In the genomic region with DNA sequence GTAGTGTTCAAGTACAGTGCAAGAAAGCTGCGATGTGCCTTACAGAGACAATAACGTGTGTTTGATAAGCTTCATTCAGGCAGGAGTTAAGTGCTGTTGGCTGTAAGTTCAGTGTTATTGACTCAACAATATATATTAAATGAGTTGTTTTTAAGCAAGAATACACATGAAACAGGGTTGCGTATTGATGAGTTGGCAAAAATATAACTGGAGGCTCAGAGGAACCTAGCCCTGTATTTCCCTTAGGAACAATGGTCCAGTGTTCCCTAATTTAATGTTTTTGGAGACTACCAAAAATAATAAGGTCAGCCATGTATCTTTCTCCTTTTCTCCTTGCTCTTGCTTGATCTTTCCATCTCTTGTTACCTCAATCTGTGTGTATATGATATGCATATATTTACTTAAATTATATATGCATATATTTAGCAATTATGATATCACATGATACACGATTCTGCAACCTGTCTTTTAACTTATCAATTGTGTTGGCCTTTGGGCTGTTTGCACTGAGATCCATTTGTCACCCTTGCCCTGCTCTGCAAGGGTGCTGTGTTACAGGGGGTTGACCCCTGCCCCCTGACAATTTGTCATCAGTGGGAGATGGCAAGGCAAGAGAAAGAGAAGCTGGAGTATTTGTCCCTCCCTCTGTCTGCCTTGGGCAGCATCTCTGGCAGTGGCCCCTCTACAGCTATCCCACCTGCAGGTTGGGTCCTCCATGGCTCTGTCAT, we compare ENCODE assay signal across 20 cellular contexts.
"Had no signal": no experiment of that assay in that cellular context is flagged by ENCODE, and none has a peak within 500 bp of the region (broad histone marks: within the 10 kb centered on the region; RNA-seq: fewer than 3 reads in every experiment).

No MANE protein-coding gene starts in this region.

- H3K9me3 ChIP-seq: esophagus muscularis mucosa, gastrocnemius medialis, right atrium auricular region, suprapubic skin, thyroid gland, upper lobe of left lung had no signal

- H3K27me3 ChIP-seq: esophagus muscularis mucosa, gastrocnemius medialis, left lung, right atrium auricular region, suprapubic skin, thyroid gland, upper lobe of left lung, uterus had no signal

- H3K27ac ChIP-seq: epithelial cell of prostate, esophagus muscularis mucosa, left lung, right atrium auricular region, suprapubic skin, thyroid gland, upper lobe of left lung, uterus had no signal

- DNase-seq: effector memory CD8-positive, alpha-beta T cell; gastrocnemius medialis; islet precursor cell; left lung; mesendoderm; naive thymus-derived CD4-positive, alpha-beta T cell; posterior cingulate gyrus; small intestine; stimulated activated CD4-positive, alpha-beta T cell treated with anti-CD3 and anti-CD28 coated beads, Interleukin-4, amount 100 ng/mL, for 1 hour; stimulated activated CD8-positive, alpha-beta memory T cell treated with anti-CD3 and anti-CD28 coated beads, Interleukin-4, amount 100 ng/mL, for 48 hours; stimulated activated naive CD8-positive, alpha-beta T cell treated with anti-CD3 and anti-CD28 coated beads, Interleukin-15, Interleukin-2, amounts not matched to agents 100 U/mL and 50 U/mL, for 24 hours; thyroid gland; upper lobe of left lung; uterus had no signal

- H3K4me1 ChIP-seq: suprapubic skin, uterus had no signal

- H3K36me3 ChIP-seq: esophagus muscularis mucosa, gastrocnemius medialis, left lung, right atrium auricular region, suprapubic skin, thyroid gland, upper lobe of left lung, uterus had no signal

- ATAC-seq: effector memory CD8-positive, alpha-beta T cell; gastrocnemius medialis; left lung; naive thymus-derived CD4-positive, alpha-beta T cell; stimulated activated effector memory CD8-positive, alpha-beta T cell treated with anti-CD3 and anti-CD28 coated beads, Interleukin-12 subunit alpha, Interleukin-12 subunit beta, amount 100 ng/mL, for 72 hours; stimulated activated naive CD8-positive, alpha-beta T cell treated with anti-CD3 and anti-CD28 coated beads, Interleukin-15, Interleukin-2, amounts not matched to agents 100 U/mL and 50 U/mL, for 24 hours had no signal

- FAIRE-seq: colon, small intestine had no signal

- H3K4me3 ChIP-seq: esophagus muscularis mucosa, gastrocnemius medialis, left lung, right atrium auricular region, suprapubic skin, thyroid gland, upper lobe of left lung, uterus had no signal
